In genomic region chr19:35715981-35716734, GRCh38 we compare ENCODE assay signal across 1 cellular context.
A peak's percentile ranks its signal among the peaks of the same experiment; 100 is the strongest.
TF ChIP-seq lines count a peak whose summit lies in the region.

No MANE protein-coding gene starts in this region.

TF ChIP-seq in A549, 52 proteins besides CTCF, POLR2A, EP300 and RAD21 (continued from another document):
- no peak for TF ChIP-seq ESRRA (IDR thresholded peaks at IDR 0.05; ENCODE audit: borderline replicate concordance, low read length)
- TF ChIP-seq JUN (IDR thresholded peaks at IDR 0.05), result peak in 1 of 2 experiments; percentile 46; a peak in 1 of 5 replicates
- TF ChIP-seq ATOH8 (CRISPR knock-in tag; IDR thresholded peaks at IDR 0.05; ENCODE audit: low read depth), result no peak
- no peak for TF ChIP-seq KDM1A (IDR thresholded peaks at IDR 0.05; ENCODE audit: low read depth)
- no peak for TF ChIP-seq CBX2 (IDR thresholded peaks at IDR 0.05; ENCODE audit: borderline replicate concordance, low read depth)
- TF ChIP-seq ZSCAN20 (CRISPR knock-in tag; IDR thresholded peaks at IDR 0.05), result no peak
- no peak for TF ChIP-seq HDAC2 (IDR thresholded peaks at IDR 0.05)
- TF ChIP-seq ZNF302 (CRISPR knock-in tag; IDR thresholded peaks at IDR 0.05), result no peak
- TF ChIP-seq ZC3H11A (IDR thresholded peaks at IDR 0.05), result no peak
- TF ChIP-seq ZFP36 (IDR thresholded peaks at IDR 0.05; ENCODE audit: borderline replicate concordance, partially characterized antibody), result no peak
- no peak for TF ChIP-seq MAZ (IDR thresholded peaks at IDR 0.05; ENCODE audit: borderline replicate concordance, low read depth, low read length)
- TF ChIP-seq REST (IDR thresholded peaks at IDR 0.05), result no peak
- TF ChIP-seq CEBPB (IDR thresholded peaks at IDR 0.05), result no peak
- no peak for TF ChIP-seq GATA3 (IDR thresholded peaks at IDR 0.05; ENCODE audit: borderline replicate concordance)
- no peak for TF ChIP-seq MAFK (IDR thresholded peaks at IDR 0.05; ENCODE audit: partially characterized antibody)
- TF ChIP-seq NFE2L2 (conservative IDR thresholded peaks at IDR 0.05; ENCODE audit: low read length), result no peak
- TF ChIP-seq USF2 (IDR thresholded peaks at IDR 0.05), result peak; percentile 16; the same call in 1 of the 2 replicates
- no peak for TF ChIP-seq MYC (IDR thresholded peaks at IDR 0.05; ENCODE audit: borderline replicate concordance, low read length)
- TF ChIP-seq, protein P1, sequence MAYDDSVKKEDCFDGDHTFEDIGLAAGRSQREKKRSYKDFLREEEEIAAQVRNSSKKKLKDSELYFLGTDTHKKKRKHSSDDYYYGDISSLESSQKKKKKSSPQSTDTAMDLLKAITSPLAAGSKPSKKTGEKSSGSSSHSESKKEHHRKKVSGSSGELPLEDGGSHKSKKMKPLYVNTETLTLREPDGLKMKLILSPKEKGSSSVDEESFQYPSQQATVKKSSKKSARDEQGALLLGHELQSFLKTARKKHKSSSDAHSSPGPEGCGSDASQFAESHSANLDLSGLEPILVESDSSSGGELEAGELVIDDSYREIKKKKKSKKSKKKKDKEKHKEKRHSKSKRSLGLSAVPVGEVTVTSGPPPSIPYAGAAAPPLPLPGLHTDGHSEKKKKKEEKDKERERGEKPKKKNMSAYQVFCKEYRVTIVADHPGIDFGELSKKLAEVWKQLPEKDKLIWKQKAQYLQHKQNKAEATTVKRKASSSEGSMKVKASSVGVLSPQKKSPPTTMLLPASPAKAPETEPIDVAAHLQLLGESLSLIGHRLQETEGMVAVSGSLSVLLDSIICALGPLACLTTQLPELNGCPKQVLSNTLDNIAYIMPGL (CRISPR knock-in tag; IDR thresholded peaks at IDR 0.05; ENCODE audit: borderline replicate concordance), result no peak
- TF ChIP-seq, protein P2, sequence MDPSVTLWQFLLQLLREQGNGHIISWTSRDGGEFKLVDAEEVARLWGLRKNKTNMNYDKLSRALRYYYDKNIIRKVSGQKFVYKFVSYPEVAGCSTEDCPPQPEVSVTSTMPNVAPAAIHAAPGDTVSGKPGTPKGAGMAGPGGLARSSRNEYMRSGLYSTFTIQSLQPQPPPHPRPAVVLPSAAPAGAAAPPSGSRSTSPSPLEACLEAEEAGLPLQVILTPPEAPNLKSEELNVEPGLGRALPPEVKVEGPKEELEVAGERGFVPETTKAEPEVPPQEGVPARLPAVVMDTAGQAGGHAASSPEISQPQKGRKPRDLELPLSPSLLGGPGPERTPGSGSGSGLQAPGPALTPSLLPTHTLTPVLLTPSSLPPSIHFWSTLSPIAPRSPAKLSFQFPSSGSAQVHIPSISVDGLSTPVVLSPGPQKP (IDR thresholded peaks at IDR 0.05; ENCODE audit: low read depth, low read length), result no peak
- no peak for TF ChIP-seq HOXA7 (CRISPR knock-in tag; IDR thresholded peaks at IDR 0.05)
- no peak for TF ChIP-seq JUNB (IDR thresholded peaks at IDR 0.05)
- TF ChIP-seq, protein P3, sequence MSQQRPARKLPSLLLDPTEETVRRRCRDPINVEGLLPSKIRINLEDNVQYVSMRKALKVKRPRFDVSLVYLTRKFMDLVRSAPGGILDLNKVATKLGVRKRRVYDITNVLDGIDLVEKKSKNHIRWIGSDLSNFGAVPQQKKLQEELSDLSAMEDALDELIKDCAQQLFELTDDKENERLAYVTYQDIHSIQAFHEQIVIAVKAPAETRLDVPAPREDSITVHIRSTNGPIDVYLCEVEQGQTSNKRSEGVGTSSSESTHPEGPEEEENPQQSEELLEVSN (IDR thresholded peaks at IDR 0.05; ENCODE audit: borderline replicate concordance, low read depth), result peak; percentile 98
- no peak for TF ChIP-seq FOSL2 (IDR thresholded peaks at IDR 0.05)
- no peak for TF ChIP-seq FOSL2 (CRISPR knock-in tag; IDR thresholded peaks at IDR 0.05)
- TF ChIP-seq RARB (CRISPR knock-in tag; IDR thresholded peaks at IDR 0.05), result no peak
- TF ChIP-seq BCL3 (IDR thresholded peaks at IDR 0.05), result no peak
- TF ChIP-seq EHMT2 (IDR thresholded peaks at IDR 0.05; ENCODE audit: low read depth), result no peak
- TF ChIP-seq PHF8 (IDR thresholded peaks at IDR 0.05; ENCODE audit: borderline replicate concordance, low read depth), result peak; percentile 71; the same call in 1 of the 2 replicates
- TF ChIP-seq TP53 (CRISPR knock-in tag; IDR thresholded peaks at IDR 0.05), result peak; percentile 37; the same call in 1 of the 2 replicates
- TF ChIP-seq TFCP2L1 (CRISPR knock-in tag; IDR thresholded peaks at IDR 0.05), result no peak; the same call in 1 of the 2 replicates
- no peak for TF ChIP-seq RCOR1 (IDR thresholded peaks at IDR 0.05; ENCODE audit: low read depth, low read length)
- TF ChIP-seq, protein P4, sequence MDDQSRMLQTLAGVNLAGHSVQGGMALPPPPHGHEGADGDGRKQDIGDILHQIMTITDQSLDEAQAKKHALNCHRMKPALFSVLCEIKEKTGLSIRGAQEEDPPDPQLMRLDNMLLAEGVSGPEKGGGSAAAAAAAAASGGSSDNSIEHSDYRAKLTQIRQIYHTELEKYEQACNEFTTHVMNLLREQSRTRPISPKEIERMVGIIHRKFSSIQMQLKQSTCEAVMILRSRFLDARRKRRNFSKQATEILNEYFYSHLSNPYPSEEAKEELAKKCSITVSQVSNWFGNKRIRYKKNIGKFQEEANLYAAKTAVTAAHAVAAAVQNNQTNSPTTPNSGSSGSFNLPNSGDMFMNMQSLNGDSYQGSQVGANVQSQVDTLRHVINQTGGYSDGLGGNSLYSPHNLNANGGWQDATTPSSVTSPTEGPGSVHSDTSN (IDR thresholded peaks at IDR 0.05), result no peak
- TF ChIP-seq FOXS1 (CRISPR knock-in tag; IDR thresholded peaks at IDR 0.05), result no peak
- TF ChIP-seq NPAS2 (CRISPR knock-in tag; IDR thresholded peaks at IDR 0.05; ENCODE audit: borderline replicate concordance), result peak; percentile 49; the same call in 1 of the 2 replicates
- no peak for TF ChIP-seq KDM5A (IDR thresholded peaks at IDR 0.05)
- TF ChIP-seq CHD4 (IDR thresholded peaks at IDR 0.05; ENCODE audit: borderline replicate concordance), result no peak
- TF ChIP-seq RNF2 (IDR thresholded peaks at IDR 0.05; ENCODE audit: borderline replicate concordance, low read depth), result no peak
- TF ChIP-seq RFX5 (IDR thresholded peaks at IDR 0.05), result 0 out of 2 replicates have a peak, but pooled peaks have one; percentile 15
- TF ChIP-seq HOXB5 (CRISPR knock-in tag; IDR thresholded peaks at IDR 0.05), result no peak
- no peak for TF ChIP-seq SMC3 (IDR thresholded peaks at IDR 0.05)
